In the genomic region with DNA sequence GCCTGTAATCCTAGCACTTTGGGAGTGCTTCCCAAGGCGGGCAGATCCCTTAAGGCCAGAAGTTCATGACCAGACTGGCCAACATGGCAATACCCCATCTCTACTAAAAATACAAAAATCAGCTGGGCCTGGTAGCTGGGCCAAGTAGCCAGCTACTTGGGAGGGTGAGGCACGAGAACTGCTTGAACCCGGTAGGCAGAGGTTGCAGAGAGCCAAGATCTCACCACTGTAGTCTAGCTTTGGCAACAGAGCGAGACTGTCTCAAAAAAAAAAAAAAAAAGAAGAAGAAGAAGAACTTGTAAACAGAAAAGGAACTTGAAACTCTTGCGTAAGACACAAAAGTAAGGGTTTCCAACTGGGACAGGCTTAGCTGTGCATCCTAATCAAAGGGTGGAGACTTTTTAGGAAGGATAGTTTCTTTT, we compare ENCODE assay signal across 10 cellular contexts. TPM values are rescaled to one million over a fixed set of nuclear protein-coding genes. Genes with fewer than 3 reads are reported as not detected.
DNase-seq lines count a peak whose midpoint lies in the region; TF ChIP-seq lines count a peak whose summit lies in the region.
"Had no signal": no experiment of that assay in that cellular context is flagged by ENCODE, and none has a peak within 500 bp of the region (broad histone marks: within the 10 kb centered on the region; RNA-seq: fewer than 3 reads in every experiment).

No MANE protein-coding gene starts in this region.

- peak overlapping the region; percentile 64 to 75 (median 68) for H3K27ac ChIP-seq in esophagus muscularis mucosa (replicated peaks in 1 of 4)
- H3K27ac ChIP-seq in Karpas-422 (ENCODE audit: low read length): no peak overlapping the region
- H3K27ac ChIP-seq in H9 (ENCODE audit: insufficient read length, low read depth, low read length): no peak overlapping the region
- H3K27ac ChIP-seq: neural progenitor cell, SJSA1 had no signal

- H3K9me3 ChIP-seq in esophagus muscularis mucosa (no peaks in the 10 kb centered on the region), Karpas-422 (ENCODE audit: low read length) (no peaks in the 10 kb centered on the region), H9 (ENCODE audit: control insufficient read depth, low read depth, low read length) (no peaks in the 10 kb centered on the region)
- H3K9me3 ChIP-seq: SJSA1 had no signal

- no peak overlapping the region for H3K14ac ChIP-seq in H9 (ENCODE audit: insufficient read depth, low read length)

- no peak overlapping the region for H3K18ac ChIP-seq in H9 (ENCODE audit: insufficient read length, low read depth, low read length)

- H2AFZ ChIP-seq in Karpas-422 (ENCODE audit: low read length) (no peak overlapping the region), H9 (ENCODE audit: low read length) (no peak overlapping the region)
- H2AFZ ChIP-seq: neural progenitor cell had no signal

- H3K56ac ChIP-seq in H9 (ENCODE audit: insufficient read length, low read depth, low read length): no peak overlapping the region

- no peak overlapping the region for H3K23ac ChIP-seq in H9 (ENCODE audit: insufficient read length, low read depth, low read length)

- intact Hi-C loops in esophagus muscularis mucosa (cut with DNase I): no loop called here

- no peaks in the 10 kb centered on the region for H3K9me2 ChIP-seq in Karpas-422 (replicated peaks; ENCODE audit: insufficient read depth, low read length)

- no peak overlapping the region for H4K91ac ChIP-seq in H9 (ENCODE audit: insufficient read length, low read depth, low read length)

- TF ChIP-seq POLR2A in NB4 (IDR thresholded peaks at IDR 0.05; ENCODE audit: extremely low read depth, insufficient read length) (no peak), esophagus muscularis mucosa (IDR thresholded peaks at IDR 0.05; ENCODE audit: low read depth) (no peak)

- no peak overlapping the region for H2BK15ac ChIP-seq in H9 (ENCODE audit: low read depth, low read length)

- 61% methylated on average over 5 of the region's 5 CpGs for WGBS in esophagus muscularis mucosa
- WGBS in H9 (ENCODE audit: extremely low coverage, insufficient read length, low lambda C conversion rate): no CpG with 5 or more reads among the region's 5 CpGs

- no peaks in the 10 kb centered on the region for H3K27me3 Mint-ChIP-seq in osteocyte (ENCODE audit: unreplicated experiment)
- no peaks in the 10 kb centered on the region; the same call in none of the 2 replicates for H3K27me3 Mint-ChIP-seq in H9 (ENCODE audit: low read depth)

- peak overlapping the region; percentile 82 for H3K27ac Mint-ChIP-seq in osteocyte (ENCODE audit: unreplicated experiment)
- 0 out of 7 replicates have a peak overlapping the region, but pooled peaks of 1 of the 3 experiments have one; percentile 74 for H3K27ac Mint-ChIP-seq in H9
- H3K27ac Mint-ChIP-seq: neural progenitor cell had no signal

- no peak for TF ChIP-seq EP300 in esophagus muscularis mucosa (IDR thresholded peaks at IDR 0.05)

- H4K20me1 ChIP-seq in Karpas-422 (ENCODE audit: insufficient read depth, low read depth, low read length) (no peaks in the 10 kb centered on the region), H9 (ENCODE audit: control insufficient read depth, insufficient read depth, insufficient read length) (no peaks in the 10 kb centered on the region)

- DNase-seq in CD1c-positive myeloid dendritic cell (ENCODE audit: extremely low spot score) (peak; percentile 83), NB4 (ENCODE audit: low read depth) (peak; percentile 88), esophagus muscularis mucosa (ENCODE audit: extremely low spot score) (no peak), osteocyte (ENCODE audit: extremely low spot score, unreplicated experiment) (no peak), Karpas-422 (no peak), NCI-H2107 treated with DMSO at 0.1 percent for 48 hours (lab: John Stamatoyannopoulos, UW; ENCODE audit: unreplicated experiment) (no peak), DMS79 treated with DMSO at 0.1 percent for 48 hours (lab: John Stamatoyannopoulos, UW) (no peak), H9 (no peak)

- no peaks in the 10 kb centered on the region for H3K79me1 ChIP-seq in H9 (ENCODE audit: insufficient read depth, low read depth, low read length, poor library complexity, severe bottlenecking)

- H3K27me3 ChIP-seq in esophagus muscularis mucosa (no peaks in the 10 kb centered on the region), Karpas-422 (ENCODE audit: low read length) (no peaks in the 10 kb centered on the region), H9 (ENCODE audit: insufficient read depth, low read length) (no peaks in the 10 kb centered on the region)
- H3K27me3 ChIP-seq: neural progenitor cell, SJSA1 had no signal

- H3K4me3 ChIP-seq in NB4 (ENCODE audit: low read depth, low read length): no peak overlapping the region
- no peak overlapping the region for H3K4me3 ChIP-seq in esophagus muscularis mucosa
- H3K4me3 ChIP-seq in Karpas-422 (ENCODE audit: low read length): no peak overlapping the region
- H3K4me3 ChIP-seq: neural progenitor cell, SJSA1 had no signal

- no peaks in the 10 kb centered on the region for H3K36me3 ChIP-seq in esophagus muscularis mucosa
- no peaks in the 10 kb centered on the region for H3K36me3 ChIP-seq in Karpas-422 (ENCODE audit: insufficient read depth, low read length)
- H3K36me3 ChIP-seq: neural progenitor cell, SJSA1 had no signal

- H3K36me3 Mint-ChIP-seq in osteocyte (ENCODE audit: unreplicated experiment) (no peaks in the 10 kb centered on the region), H9 (ENCODE audit: insufficient read depth in 1 of 3, low read depth in 3 of 3) (peaks cover 0 to 2% (median 0%) of the 10 kb centered on the region in 3 experiments; a peak in 2 of 7 replicates)

- H3K9ac ChIP-seq in Karpas-422 (ENCODE audit: low read length) (no peak overlapping the region), H9 (ENCODE audit: extremely low read depth, insufficient read length, low read length) (no peak overlapping the region)
- H3K9ac ChIP-seq: neural progenitor cell had no signal

- no peak overlapping the region for H3K4me2 ChIP-seq in Karpas-422 (ENCODE audit: low read depth, low read length, poor library complexity, severe bottlenecking)
- no peak overlapping the region for H3K4me2 ChIP-seq in H9 (ENCODE audit: insufficient read depth, insufficient read length, low read length)
- H3K4me2 ChIP-seq: neural progenitor cell had no signal

- H2BK12ac ChIP-seq in H9 (ENCODE audit: insufficient read length, low read depth, low read length): no peak overlapping the region

- no peak overlapping the region for H2BK120ac ChIP-seq in H9 (ENCODE audit: low read depth, low read length, poor library complexity, severe bottlenecking)

- H3K9me3 Mint-ChIP-seq in osteocyte (ENCODE audit: unreplicated experiment): peaks cover 6% of the 10 kb centered on the region
- peaks cover 0 to 3% of the 10 kb centered on the region in 2 experiments; a peak in 1 of 5 replicates for H3K9me3 Mint-ChIP-seq in H9

- H2AK5ac ChIP-seq in H9 (ENCODE audit: insufficient read length, low read length): no peak overlapping the region

- no peak overlapping the region for H4K5ac ChIP-seq in H9 (ENCODE audit: insufficient read length, low read depth, low read length)

- H3K4ac ChIP-seq in H9 (ENCODE audit: low read depth, low read length): no peak overlapping the region

- H3K4me1 ChIP-seq in esophagus muscularis mucosa (peaks cover 14 to 30% (median 26%) of the 10 kb centered on the region in 4 donors), Karpas-422 (ENCODE audit: low read length) (peaks cover 3% of the 10 kb centered on the region), H9 (ENCODE audit: insufficient read depth, low read length) (no peaks in the 10 kb centered on the region)
- H3K4me1 ChIP-seq: neural progenitor cell had no signal

- H3K23me2 ChIP-seq in H9 (ENCODE audit: insufficient read length, low read depth, low read length, poor library complexity, severe bottlenecking): no peaks in the 10 kb centered on the region

- H3K4me3 Mint-ChIP-seq in osteocyte (ENCODE audit: unreplicated experiment) (no peak overlapping the region), H9 (no peak overlapping the region)
- H3K4me3 Mint-ChIP-seq: neural progenitor cell had no signal

- no peak overlapping the region for H2BK5ac ChIP-seq in H9 (ENCODE audit: insufficient read length, low read length)

- no peak overlapping the region for H2BK20ac ChIP-seq in H9 (ENCODE audit: low read depth, low read length, poor library complexity, severe bottlenecking)

- no peak overlapping the region for H4K8ac ChIP-seq in H9 (replicated peaks; ENCODE audit: insufficient read length, low read depth, low read length)

- H3K79me2 ChIP-seq in Karpas-422 (ENCODE audit: low read length) (no peaks in the 10 kb centered on the region), H9 (ENCODE audit: insufficient read depth, low read length) (no peaks in the 10 kb centered on the region)

- no peak for TF ChIP-seq CTCF in NB4 (IDR thresholded peaks at IDR 0.05; ENCODE audit: low read depth, low read length)
- no peak for TF ChIP-seq CTCF in esophagus muscularis mucosa (IDR thresholded peaks at IDR 0.05)
- no peak for TF ChIP-seq CTCF in osteocyte (IDR thresholded peaks at IDR 0.05)
- no peak for TF ChIP-seq CTCF in H9 (conservative IDR thresholded peaks at IDR 0.05)

- H3K4me1 Mint-ChIP-seq in osteocyte (ENCODE audit: unreplicated experiment): peaks cover 28% of the 10 kb centered on the region
- peaks cover 4% of the 10 kb centered on the region in 2 experiments; a peak in 2 of 4 replicates for H3K4me1 Mint-ChIP-seq in H9
- H3K4me1 Mint-ChIP-seq: neural progenitor cell had no signal

- no peak overlapping the region for H3T11ph ChIP-seq in H9 (ENCODE audit: low read length)

RNA-seq across cellular contexts. Expression of a gene that starts 5.6 kb away (rescaled TPM):
- total RNA-seq in esophagus muscularis mucosa (1 to 10 TPM; 2.2 to 5.0 (median 3.3) TPM), osteocyte (8.8 and 11.0 TPM in 2 replicates), H9 (2021) (0.09 TPM in 1 of 2 replicates, not detected in the other)
- total RNA-seq in Karpas-422 (2014; rRNA removed; shearing (Covaris generic); ENCODE audit: low replicate concordance): 0.75 and 0.97 TPM in 2 replicates

RNA-seq across cellular contexts. Expression of a gene that starts 31.6 kb away (rescaled TPM):
- 1 to 10 TPM; 7.8 to 9.8 (median 8.8) TPM for total RNA-seq in esophagus muscularis mucosa
- total RNA-seq in osteocyte: 19.9 and 22.7 TPM in 2 replicates
- total RNA-seq in Karpas-422 (2014; rRNA removed; shearing (Covaris generic); ENCODE audit: low replicate concordance): 1.0 and 1.4 TPM in 2 replicates
- total RNA-seq in H9 (2021): 0.55 and 0.64 TPM in 2 replicates

RNA-seq across cellular contexts. Expression of a gene that starts 44.7 kb away (rescaled TPM):
- total RNA-seq in esophagus muscularis mucosa (10 to 100 TPM; 18.3 to 28.3 (median 24.0) TPM), osteocyte (36.9 and 42.2 TPM in 2 replicates), H9 (2021) (20.0 and 20.9 TPM in 2 replicates)
- 14.5 and 20.9 TPM in 2 replicates for total RNA-seq in Karpas-422 (2014; rRNA removed; shearing (Covaris generic); ENCODE audit: low replicate concordance)

Comparison
In these comparisons a context has a peak if more than half of its experiments do, and no peak if none do; other contexts are left out.
1. DNase-seq: peak in CD1c-positive myeloid dendritic cell (single experiment) and NB4 (single experiment); none in esophagus muscularis mucosa (single experiment), osteocyte (single experiment), Karpas-422 (single experiment), NCI-H2107 treated with DMSO at 0.1 percent for 48 hours (single experiment), DMS79 treated with DMSO at 0.1 percent for 48 hours (single experiment) and H9 (single experiment).
2. H3K27ac ChIP-seq: peak in esophagus muscularis mucosa (4 of 4); none in Karpas-422 (single experiment) and H9 (single experiment).